In the genomic region with DNA sequence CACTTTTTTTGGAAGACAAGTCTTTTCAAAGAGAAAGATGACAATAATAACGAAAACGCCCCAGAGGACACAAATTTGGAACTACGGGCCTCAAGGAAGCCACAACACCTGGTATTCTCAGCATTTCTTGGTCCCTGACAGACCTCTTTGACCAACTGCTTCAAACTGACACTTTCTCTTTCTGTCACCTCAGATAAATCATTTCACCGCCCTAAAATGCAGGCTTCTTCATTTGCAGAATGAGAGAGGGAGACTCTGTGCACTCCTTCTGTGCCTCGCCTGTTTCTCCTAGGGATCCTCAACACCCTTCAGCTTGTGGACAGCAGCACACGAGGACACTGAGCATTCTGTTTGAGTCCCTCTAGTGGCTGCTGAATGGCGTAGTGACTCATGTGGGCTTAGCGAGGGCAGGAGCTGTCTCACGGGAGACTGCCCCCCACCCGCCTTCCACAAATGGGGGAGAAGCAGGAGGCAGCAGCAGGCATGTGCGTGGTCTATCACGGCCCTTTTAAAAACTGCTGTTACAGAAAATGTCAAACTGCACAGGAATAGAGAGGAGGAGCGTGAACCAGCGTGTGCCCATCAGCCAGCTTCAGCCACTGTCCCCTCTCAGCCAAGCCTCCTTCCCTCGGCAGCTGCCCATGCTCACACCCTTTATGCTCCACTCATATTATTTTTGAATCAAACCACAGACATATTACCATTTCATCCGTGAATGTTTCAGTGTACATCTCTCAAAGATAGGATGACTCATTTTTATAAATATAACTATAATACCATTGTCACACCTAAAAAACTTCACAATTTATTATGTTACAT, we compare ENCODE assay signal across 8 cellular contexts. TPM values are rescaled to one million over a fixed set of nuclear protein-coding genes. Genes with fewer than 3 reads are reported as not detected.
A peak's percentile ranks its signal among the peaks of the same experiment; 100 is the strongest.
DNase-seq lines count a peak whose midpoint lies in the region; ATAC-seq and TF ChIP-seq lines count a peak whose summit lies in the region.

No MANE protein-coding gene starts in this region.

- peaks cover 14% of the 10 kb centered on the region for H3K4me1 Mint-ChIP-seq in activated T-cell treated with anti-CD3 and anti-CD28 coated beads, Interleukin-2, amount 50 U/mL, for 72 hours (ENCODE audit: low read depth)
- peaks cover 14% of the 10 kb centered on the region for H3K4me1 Mint-ChIP-seq in GM23338

- no peak overlapping the region for H2AK5ac ChIP-seq in mesendoderm (ENCODE audit: low read length)

- no peak overlapping the region for H3K4ac ChIP-seq in mesendoderm (ENCODE audit: low read depth, low read length)

- H2AFZ ChIP-seq in GM23338, result no peak overlapping the region
- H2AFZ ChIP-seq in KMS-11 (ENCODE audit: low read depth), result no peak overlapping the region
- no peak overlapping the region for H2AFZ ChIP-seq in mammary epithelial cell (ENCODE audit: low read depth, low read length)

- H3K56ac ChIP-seq in mesendoderm (ENCODE audit: low read length), result no peak overlapping the region

- intact Hi-C loops in mammary epithelial cell (cut with micrococcal nuclease), result no loop called here

- no peak overlapping the region for H3K27ac ChIP-seq in GM23338 (ENCODE audit: low read depth)
- no peak overlapping the region for H3K27ac ChIP-seq in KMS-11
- no peak overlapping the region for H3K27ac ChIP-seq in mammary epithelial cell (ENCODE audit: insufficient read depth, low read depth, low read length)
- no peak overlapping the region for H3K27ac ChIP-seq in mesendoderm (ENCODE audit: low read depth, low read length)

- TF ChIP-seq CTCF in GM23338 (conservative IDR thresholded peaks at IDR 0.05; ENCODE audit: low read depth in 2 of 2), result peak; percentile 73 to 79
- TF ChIP-seq CTCF in KMS-11 (conservative IDR thresholded peaks at IDR 0.05; ENCODE audit: low read depth, low read length), result peak; percentile 23; the same call in 1 of the 2 replicates
- TF ChIP-seq CTCF in mammary epithelial cell (conservative IDR thresholded peaks at IDR 0.05 in 1 of 2, IDR thresholded peaks at IDR 0.05 in 1 of 2; ENCODE audit: extremely low read depth in 1 of 2, insufficient read depth in 1 of 2, low read depth in 1 of 2, low read length in 2 of 2), result peak; percentile 16 to 32

- H2BK5ac ChIP-seq in mesendoderm (ENCODE audit: low read length), result no peak overlapping the region

- no peak overlapping the region for H4K8ac ChIP-seq in mesendoderm (ENCODE audit: low read depth, low read length)

- ATAC-seq in activated T-cell treated with anti-CD3 and anti-CD28 coated beads, Interleukin-2, amount 50 U/mL, for 72 hours (replicated peaks in 1 of 2), result peak; percentile 65 to 67
- ATAC-seq in GM23338, result peak; percentile 93

- no peak overlapping the region for H2BK120ac ChIP-seq in mesendoderm (ENCODE audit: low read depth, low read length)

- no TSS peak for BruUV-seq in mammary epithelial cell (replicated peaks; lab: Mats Ljungman, UMichigan)

- H3K4me3 Mint-ChIP-seq in activated T-cell treated with anti-CD3 and anti-CD28 coated beads, Interleukin-2, amount 50 U/mL, for 72 hours, result no peak overlapping the region
- no peak overlapping the region; the same call in 2 of the 3 replicates for H3K4me3 Mint-ChIP-seq in GM23338

- H3K4me2 ChIP-seq in GM23338 (no peak overlapping the region), KMS-11 (no peak overlapping the region), mammary epithelial cell (ENCODE audit: insufficient read depth, low read depth, low read length) (no peak overlapping the region), mesendoderm (ENCODE audit: low read length) (no peak overlapping the region)

- no peaks in the 10 kb centered on the region for H3K4me1 ChIP-seq in GM23338 (ENCODE audit: insufficient read depth)
- no peaks in the 10 kb centered on the region for H3K4me1 ChIP-seq in KMS-11 (ENCODE audit: low read depth, poor library complexity, severe bottlenecking)
- no peaks in the 10 kb centered on the region for H3K4me1 ChIP-seq in mammary epithelial cell (ENCODE audit: insufficient read depth, low read length)
- H3K4me1 ChIP-seq in mesendoderm (ENCODE audit: control insufficient read depth, low read depth, low read length), result no peaks in the 10 kb centered on the region

- 0 out of 2 replicates have a peak, but pooled peaks cover 6% of the 10 kb centered on the region for H3F3A ChIP-seq in GM23338 (replicated peaks; ENCODE audit: low read depth)

- CTCF ChIA-PET in mammary epithelial cell (lab: Charles Lee; ENCODE audit: low non-redundant PET), result no interaction called here

- H3K36me3 Mint-ChIP-seq in activated T-cell treated with anti-CD3 and anti-CD28 coated beads, Interleukin-2, amount 50 U/mL, for 72 hours (ENCODE audit: insufficient read depth in 2 of 2), result no peaks in the 10 kb centered on the region
- H3K36me3 Mint-ChIP-seq in GM23338 (ENCODE audit: low read depth), result peaks cover 2% of the 10 kb centered on the region; the same call in 2 of the 3 replicates

- H3K9me2 ChIP-seq in GM23338 (ENCODE audit: insufficient read depth), result no peaks in the 10 kb centered on the region

- 95% methylated on average over 16 of the region's 16 CpGs for WGBS in mammary epithelial cell (ENCODE audit: low coverage, missing lambda C conversion rate)
- WGBS in mesendoderm (ENCODE audit: extremely low coverage, insufficient coverage, low lambda C conversion rate), result no CpG with 5 or more reads among the region's 16 CpGs

- in situ Hi-C loops in mammary epithelial cell (cut with MboI; ENCODE audit: low sequenced_read_pairs in 2 of 2), result no loop called here

- no peaks in the 10 kb centered on the region for H3K9me3 Mint-ChIP-seq in activated T-cell treated with anti-CD3 and anti-CD28 coated beads, Interleukin-2, amount 50 U/mL, for 72 hours
- H3K9me3 Mint-ChIP-seq in GM23338, result no peaks in the 10 kb centered on the region; the same call in 2 of the 3 replicates

- H3K27me3 Mint-ChIP-seq in activated T-cell treated with anti-CD3 and anti-CD28 coated beads, Interleukin-2, amount 50 U/mL, for 72 hours (ENCODE audit: low read depth), result peaks cover 43% of the 10 kb centered on the region
- H3K27me3 Mint-ChIP-seq in GM23338 (ENCODE audit: insufficient read depth, low read depth, poor library complexity), result peaks cover 10% of the 10 kb centered on the region

- H3K79me2 ChIP-seq in GM23338 (replicated peaks; ENCODE audit: insufficient read depth) (no peaks in the 10 kb centered on the region), KMS-11 (ENCODE audit: insufficient read depth, low read depth) (no peaks in the 10 kb centered on the region), mammary epithelial cell (ENCODE audit: insufficient read depth, low read length) (peaks cover 7% of the 10 kb centered on the region), mesendoderm (ENCODE audit: control insufficient read depth, insufficient read depth, low read length) (no peaks in the 10 kb centered on the region)

- H2BK15ac ChIP-seq in mesendoderm (replicated peaks; ENCODE audit: low read depth), result no peak overlapping the region

- H4K5ac ChIP-seq in mesendoderm (ENCODE audit: low read length), result no peak overlapping the region

- no peak overlapping the region for H3K18ac ChIP-seq in mesendoderm (ENCODE audit: low read length)

- H4K20me1 ChIP-seq in GM23338 (replicated peaks; ENCODE audit: insufficient read depth) (no peaks in the 10 kb centered on the region; the same call in 1 of the 2 replicates), KMS-11 (ENCODE audit: insufficient read depth) (no peaks in the 10 kb centered on the region), mammary epithelial cell (ENCODE audit: insufficient read depth, low read length) (peaks cover 2% of the 10 kb centered on the region)

- H3K4me3 ChIP-seq in GM23338 (no peak overlapping the region), KMS-11 (IDR thresholded peaks at IDR 0.05; ENCODE audit: insufficient read depth, low read depth, low read length) (no peak overlapping the region), mammary epithelial cell (replicated peaks in 1 of 3; ENCODE audit: insufficient read depth in 1 of 3, low read depth in 2 of 3, low read length in 3 of 3) (no peak overlapping the region), mesendoderm (ENCODE audit: low read length) (no peak overlapping the region)

- H3K27ac Mint-ChIP-seq in activated T-cell treated with anti-CD3 and anti-CD28 coated beads, Interleukin-2, amount 50 U/mL, for 72 hours, result no peak overlapping the region
- H3K27ac Mint-ChIP-seq in GM23338, result no peak overlapping the region

- dilution Hi-C loops in mammary epithelial cell (cut with HindIII; ENCODE audit: low sequenced_read_pairs), result no loop called here

- H3K27me3 ChIP-seq in GM23338 (ENCODE audit: insufficient read depth), result no peaks in the 10 kb centered on the region
- H3K27me3 ChIP-seq in KMS-11 (ENCODE audit: insufficient read depth, low read depth), result no peaks in the 10 kb centered on the region
- H3K27me3 ChIP-seq in mammary epithelial cell (ENCODE audit: insufficient read depth, low read length), result no peaks in the 10 kb centered on the region
- H3K27me3 ChIP-seq in mesendoderm (ENCODE audit: insufficient read depth, low read length, poor library complexity), result no peaks in the 10 kb centered on the region

- H3K9ac ChIP-seq in KMS-11 (no peak overlapping the region), mammary epithelial cell (ENCODE audit: insufficient read depth, low read length) (no peak overlapping the region), mesendoderm (ENCODE audit: low read length) (no peak overlapping the region)

- DNase-seq in activated T-cell treated with anti-CD3 and anti-CD28 coated beads, Interleukin-2, amount 50 U/mL, for 72 hours, result peak in 1 of 2 donors; percentile 13
- DNase-seq in activated T-cell treated with anti-CD3 and anti-CD28 coated beads for 4 hours (no peak), GM23338 (ENCODE audit: low spot score) (peak; percentile 81), mammary epithelial cell (no peak), mesendoderm (peak; percentile 84), GF-D8 (lab: John Stamatoyannopoulos, UW) (no peak)
- DNase-seq in stimulated activated CD4-positive, alpha-beta T cell treated with anti-CD3 and anti-CD28 coated beads, Interleukin-4, amount 100 ng/mL, for 4 hours, result no peak

- H3K23ac ChIP-seq in mesendoderm (ENCODE audit: low read length), result no peak overlapping the region

- H3K36me3 ChIP-seq in GM23338 (ENCODE audit: insufficient read depth), result no peaks in the 10 kb centered on the region
- no peaks in the 10 kb centered on the region for H3K36me3 ChIP-seq in KMS-11 (ENCODE audit: insufficient read depth)
- peaks cover 10% of the 10 kb centered on the region for H3K36me3 ChIP-seq in mammary epithelial cell (ENCODE audit: insufficient read depth, low read length)
- H3K36me3 ChIP-seq in mesendoderm (ENCODE audit: control insufficient read depth, insufficient read depth, low read length), result no peaks in the 10 kb centered on the region

- no peaks in the 10 kb centered on the region for H3K79me1 ChIP-seq in mesendoderm (ENCODE audit: low read length)

- H3K9me3 ChIP-seq in mammary epithelial cell (replicated peaks; ENCODE audit: insufficient read depth, low read length), result no peaks in the 10 kb centered on the region

RNA-seq across cellular contexts. Expression of a gene that starts 41.4 kb away (rescaled TPM):
- 10 to 100 TPM; 19.3 to 20.6 TPM for total RNA-seq in activated T-cell treated with anti-CD3 and anti-CD28 coated beads, Interleukin-2, amount 50 U/mL, for 72 hours
- 8.3 and 9.7 TPM in 2 replicates for total RNA-seq in GM23338 (2014; rRNA removed; shearing (Covaris generic))
- polyA plus RNA-seq in GM23338 (2016; fragmentation: Nextera tagmentation; extraction: Ambion mirVana), result 7.3 and 8.5 TPM in 2 replicates
- 10 to 100 TPM; 76.8 to 95.6 TPM for total RNA-seq in mammary epithelial cell
- polyA plus RNA-seq in mammary epithelial cell, result 56.3 TPM
- polyA minus RNA-seq in mammary epithelial cell, result 84.2 TPM
- 2.8 TPM for polyA plus RNA-seq in mesendoderm (2013, experiment 1 of 2)
- polyA plus RNA-seq in mesendoderm (2013, experiment 2 of 2), result 3.0 TPM

Comparison
In these comparisons a context has a peak if more than half of its experiments do, and no peak if none do; other contexts are left out.
1. DNase-seq: peak in GM23338 (single experiment) and mesendoderm (single experiment); none in activated T-cell treated with anti-CD3 and anti-CD28 coated beads for 4 hours (single experiment), mammary epithelial cell (single experiment), GF-D8 (single experiment) and stimulated activated CD4-positive, alpha-beta T cell treated with anti-CD3 and anti-CD28 coated beads, Interleukin-4, amount 100 ng/mL, for 4 hours (0 of 2).
2. CTCF ChIP-seq: peak in every context shown above with its lines; median percentile 76 in GM23338; 24 in mammary epithelial cell; 23 in KMS-11.